10 cellular contexts compared by ENCODE assay signal in genomic region chr17:74305865-74306654, GRCh38. TPM values are rescaled to one million over a fixed set of nuclear protein-coding genes. Genes with fewer than 3 reads are reported as not detected.
DNase-seq lines count a peak whose midpoint lies in the region; TF ChIP-seq lines count a peak whose summit lies in the region.
"Had no signal": no experiment of that assay in that cellular context is flagged by ENCODE, and none has a peak within 500 bp of the region (broad histone marks: within the 10 kb centered on the region; RNA-seq: fewer than 3 reads in every experiment).

No MANE protein-coding gene starts in this region.

- H3K27me3 Mint-ChIP-seq in activated naive CD4-positive, alpha-beta T cell treated with anti-CD3 and anti-CD28 coated beads for 36 hours (ENCODE audit: low read depth): peaks cover 4% of the 10 kb centered on the region

- H3K4me3 ChIP-seq in choroid plexus epithelial cell (ENCODE audit: low read depth, low read length): no peak overlapping the region

- H3K4me1 Mint-ChIP-seq in activated naive CD4-positive, alpha-beta T cell treated with anti-CD3 and anti-CD28 coated beads for 36 hours (ENCODE audit: low read depth): peaks cover 3% of the 10 kb centered on the region

- H3K36me3 Mint-ChIP-seq in activated naive CD4-positive, alpha-beta T cell treated with anti-CD3 and anti-CD28 coated beads for 36 hours (ENCODE audit: low read depth): no peaks in the 10 kb centered on the region
- H3K36me3 Mint-ChIP-seq: activated naive CD8-positive, alpha-beta T cell had no signal

- H3K27ac ChIP-seq in 22Rv1: no peak overlapping the region

- H3K9me3 Mint-ChIP-seq in activated naive CD4-positive, alpha-beta T cell treated with anti-CD3 and anti-CD28 coated beads for 36 hours: no peaks in the 10 kb centered on the region

- no peak overlapping the region for H3K27ac Mint-ChIP-seq in activated naive CD4-positive, alpha-beta T cell treated with anti-CD3 and anti-CD28 coated beads for 36 hours
- H3K27ac Mint-ChIP-seq: activated naive CD8-positive, alpha-beta T cell had no signal

- DNase-seq in DMS53 (lab: John Stamatoyannopoulos, UW) (peak; percentile 70), NCI-H524 treated with DMSO at 0.1 percent for 48 hours (lab: John Stamatoyannopoulos, UW) (peak; percentile 75), choroid plexus epithelial cell (ENCODE audit: low read depth) (no peak), DMS153 (lab: John Stamatoyannopoulos, UW) (no peak), COLO829 (ENCODE audit: low spot score) (no peak), islet precursor cell (no peak)
- DNase-seq in activated naive CD4-positive, alpha-beta T cell treated with anti-CD3 and anti-CD28 coated beads for 36 hours: no peak
- DNase-seq: MM.1S had no signal

- TF ChIP-seq CTCF in 22Rv1 (IDR thresholded peaks at IDR 0.05): peak; percentile 19; the same call in 1 of the 2 replicates
- peak; percentile 9 for TF ChIP-seq CTCF in choroid plexus epithelial cell (conservative IDR thresholded peaks at IDR 0.05; ENCODE audit: low read depth, low read length)

- intact Hi-C loops in activated naive CD4-positive, alpha-beta T cell treated with anti-CD3 and anti-CD28 coated beads for 36 hours (cut with micrococcal nuclease): no loop called here

- CTCF ChIA-PET in activated naive CD4-positive, alpha-beta T cell treated with anti-CD3 and anti-CD28 coated beads for 36 hours (lab: Charles Lee): interaction anchor here (0.6 to 1.9 kb wide), 6 partner anchors 9 to 338 kb away, joined by 3 to 5 read pairs (median 3); partner anchors contain the start of genes BTBD17 and GPR142

- H3K4me3 Mint-ChIP-seq in activated naive CD4-positive, alpha-beta T cell treated with anti-CD3 and anti-CD28 coated beads for 36 hours: no peak overlapping the region
- H3K4me3 Mint-ChIP-seq: activated naive CD8-positive, alpha-beta T cell had no signal

RNA-seq across cellular contexts. Expression of gene KIF19, which starts 20.0 kb away (rescaled TPM):
- not detected for total RNA-seq in activated naive CD4-positive, alpha-beta T cell treated with anti-CD3 and anti-CD28 coated beads for 36 hours

RNA-seq across cellular contexts. Expression of gene DNAI2, which starts 32.0 kb away (rescaled TPM):
- under 1 TPM; 0.12 to 0.25 TPM for total RNA-seq in activated naive CD4-positive, alpha-beta T cell treated with anti-CD3 and anti-CD28 coated beads for 36 hours

RNA-seq across cellular contexts. Expression of gene BTBD17, which starts 55.6 kb away (rescaled TPM):
- not detected for total RNA-seq in activated naive CD4-positive, alpha-beta T cell treated with anti-CD3 and anti-CD28 coated beads for 36 hours

Comparison
In these comparisons a context has a peak if more than half of its experiments do, and no peak if none do; other contexts are left out.
1. DNase-seq: peak in DMS53 (single experiment) and NCI-H524 treated with DMSO at 0.1 percent for 48 hours (single experiment); none in choroid plexus epithelial cell (single experiment), DMS153 (single experiment), COLO829 (single experiment), islet precursor cell (single experiment) and activated naive CD4-positive, alpha-beta T cell treated with anti-CD3 and anti-CD28 coated beads for 36 hours (single experiment).